In the genomic region with DNA sequence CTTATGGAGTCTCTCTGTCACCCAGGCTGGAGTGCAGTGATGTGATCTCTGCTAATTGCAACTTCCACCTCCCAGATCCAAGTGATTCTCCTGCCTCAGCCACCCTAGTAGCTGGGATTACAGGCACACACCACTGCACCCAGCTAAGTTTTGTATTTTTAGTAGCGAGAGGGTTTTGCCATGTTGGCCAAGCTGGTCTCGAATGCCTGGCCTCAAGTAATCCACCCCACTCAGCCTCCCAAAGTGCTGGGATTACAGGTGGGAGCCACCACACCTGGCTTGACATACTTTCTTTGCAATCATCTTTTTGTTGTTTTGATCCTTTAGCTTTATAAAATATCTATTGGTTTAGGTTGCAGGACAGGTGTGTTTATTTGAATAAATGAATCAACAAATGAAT, we compare ENCODE assay signal across 20 cellular contexts. TPM values are rescaled to one million over a fixed set of nuclear protein-coding genes. Genes with fewer than 3 reads are reported as not detected.
DNase-seq lines count a peak whose midpoint lies in the region; TF ChIP-seq lines count a peak whose summit lies in the region.
"Had no signal": no experiment of that assay in that cellular context is flagged by ENCODE, and none has a peak within 500 bp of the region (broad histone marks: within the 10 kb centered on the region; RNA-seq: fewer than 3 reads in every experiment).

No MANE protein-coding gene starts in this region.

- H3K9me3 Mint-ChIP-seq in H9 = peaks cover 0 to 3% of the 10 kb centered on the region in 2 experiments; a peak in 1 of 5 replicates
- H3K9me3 Mint-ChIP-seq: activated naive CD8-positive, alpha-beta T cell treated with anti-CD3 and anti-CD28 coated beads for 36 hours; neural crest cell; stimulated activated memory B cell treated with anti-CD40 and anti-IgM and Interleukin-4, amounts not matched to agents 10 μg/mL and 1 μg/mL and 100 μg/mL, for 72 hours had no signal

- H3K27me3 Mint-ChIP-seq in H9 (ENCODE audit: low read depth) = no peaks in the 10 kb centered on the region

- H4K8ac ChIP-seq in H9 (replicated peaks; ENCODE audit: insufficient read length, low read depth, low read length) = no peak overlapping the region

- no peak overlapping the region for H2BK120ac ChIP-seq in H9 (ENCODE audit: low read depth, low read length, poor library complexity, severe bottlenecking)

- no peaks in the 10 kb centered on the region for H3K9me2 ChIP-seq in hepatocyte (replicated peaks; ENCODE audit: insufficient read depth)

- no peaks in the 10 kb centered on the region for H3K79me2 ChIP-seq in H9 (ENCODE audit: insufficient read depth, low read length)
- no peaks in the 10 kb centered on the region for H3K79me2 ChIP-seq in hepatocyte
- no peaks in the 10 kb centered on the region for H3K79me2 ChIP-seq in smooth muscle cell (ENCODE audit: low read depth)

- H3K79me1 ChIP-seq in H9 (ENCODE audit: insufficient read depth, low read depth, low read length, poor library complexity, severe bottlenecking) = no peaks in the 10 kb centered on the region

- H2BK5ac ChIP-seq in H9 (ENCODE audit: insufficient read length, low read length) = no peak overlapping the region

- H2AK5ac ChIP-seq in H9 (ENCODE audit: insufficient read length, low read length) = no peak overlapping the region

- DNase-seq in H9 (no peak), adipocyte (ENCODE audit: low read depth) (no peak), hepatocyte (ENCODE audit: low spot score) (no peak), smooth muscle cell (lab: John Stamatoyannopoulos, UW; ENCODE audit: unreplicated experiment) (no peak), NCI-H2227 treated with DMSO at 0.1 percent for 48 hours (lab: John Stamatoyannopoulos, UW) (no peak), NOMO-1 treated with DMSO at 0.1 percent for 48 hours (lab: John Stamatoyannopoulos, UW; ENCODE audit: unreplicated experiment) (no peak), COR-L47 (lab: John Stamatoyannopoulos, UW) (no peak)
- DNase-seq: activated CD8-positive, alpha-beta memory T cell treated with anti-CD3 and anti-CD28 coated beads, Interleukin-2, amount 50 U/mL, for 48 hours; activated naive CD8-positive, alpha-beta T cell treated with anti-CD3 and anti-CD28 coated beads for 36 hours; body of pancreas; Karpas-422; NCI-H2029 treated with DMSO at 0.1 percent for 48 hours; Peyer's patch; testis had no signal

- H4K20me1 ChIP-seq in H9 (ENCODE audit: control insufficient read depth, insufficient read depth, insufficient read length) (no peaks in the 10 kb centered on the region), hepatocyte (ENCODE audit: insufficient read depth, poor library complexity, severe bottlenecking) (no peaks in the 10 kb centered on the region), smooth muscle cell (ENCODE audit: low read depth) (no peaks in the 10 kb centered on the region)

- no peak overlapping the region for H3K14ac ChIP-seq in H9 (ENCODE audit: insufficient read depth, low read length)

- H3K4me3 Mint-ChIP-seq in H9 = no peak overlapping the region
- H3K4me3 Mint-ChIP-seq: activated naive CD8-positive, alpha-beta T cell treated with anti-CD3 and anti-CD28 coated beads for 36 hours; neural crest cell; stimulated activated memory B cell treated with anti-CD40 and anti-IgM and Interleukin-4, amounts not matched to agents 10 μg/mL and 1 μg/mL and 100 μg/mL, for 72 hours had no signal

- peaks cover 26% of the 10 kb centered on the region for H3F3A ChIP-seq in smooth muscle cell (ENCODE audit: low read depth)

- no peak overlapping the region for H2BK15ac ChIP-seq in H9 (ENCODE audit: low read depth, low read length)

- H2AFZ ChIP-seq in H9 (ENCODE audit: low read length) = no peak overlapping the region
- H2AFZ ChIP-seq in hepatocyte = no peak overlapping the region
- H2AFZ ChIP-seq in smooth muscle cell (ENCODE audit: low read depth) = no peak overlapping the region

- H4K91ac ChIP-seq in H9 (ENCODE audit: insufficient read length, low read depth, low read length) = no peak overlapping the region

- H3K9me3 ChIP-seq in H9 (ENCODE audit: control insufficient read depth, low read depth, low read length) (no peaks in the 10 kb centered on the region), adipocyte (ENCODE audit: control insufficient read depth, low read length) (no peaks in the 10 kb centered on the region), hepatocyte (ENCODE audit: low read depth) (no peaks in the 10 kb centered on the region), smooth muscle cell (replicated peaks; ENCODE audit: low read depth) (no peaks in the 10 kb centered on the region)
- H3K9me3 ChIP-seq: body of pancreas, Peyer's patch, prostate gland, testis had no signal

- H2BK20ac ChIP-seq in H9 (ENCODE audit: low read depth, low read length, poor library complexity, severe bottlenecking) = no peak overlapping the region

- H3K27ac ChIP-seq in H9 (ENCODE audit: insufficient read length, low read depth, low read length) (no peak overlapping the region), hepatocyte (peak overlapping the region; percentile 72), smooth muscle cell (ENCODE audit: low read depth) (peak overlapping the region; percentile 97)
- H3K27ac ChIP-seq: Peyer's patch, prostate gland, VCaP had no signal

- no peaks in the 10 kb centered on the region for H3K27me3 ChIP-seq in H9 (ENCODE audit: insufficient read depth, low read length)
- H3K27me3 ChIP-seq in adipocyte (replicated peaks; ENCODE audit: control insufficient read depth, insufficient read depth, low read length) = no peaks in the 10 kb centered on the region
- no peaks in the 10 kb centered on the region for H3K27me3 ChIP-seq in hepatocyte
- no peaks in the 10 kb centered on the region for H3K27me3 ChIP-seq in smooth muscle cell (ENCODE audit: low read depth)
- H3K27me3 ChIP-seq: body of pancreas, Peyer's patch, testis had no signal

- no peak overlapping the region for H3K4me3 ChIP-seq in adipocyte (ENCODE audit: low read length)
- H3K4me3 ChIP-seq in hepatocyte = no peak overlapping the region
- no peak overlapping the region for H3K4me3 ChIP-seq in smooth muscle cell
- H3K4me3 ChIP-seq: body of pancreas, Peyer's patch, prostate gland, skin epidermis, testis had no signal

- peak overlapping the region in 2 of 3 experiments; percentile 33 to 51; a peak in 2 of 7 replicates for H3K27ac Mint-ChIP-seq in H9
- H3K27ac Mint-ChIP-seq: activated naive CD8-positive, alpha-beta T cell treated with anti-CD3 and anti-CD28 coated beads for 36 hours; stimulated activated memory B cell treated with anti-CD40 and anti-IgM and Interleukin-4, amounts not matched to agents 10 μg/mL and 1 μg/mL and 100 μg/mL, for 72 hours had no signal

- H2BK12ac ChIP-seq in H9 (ENCODE audit: insufficient read length, low read depth, low read length) = no peak overlapping the region

- TF ChIP-seq CTCF in H9 (conservative IDR thresholded peaks at IDR 0.05) = no peak
- no peak for TF ChIP-seq CTCF in hepatocyte (IDR thresholded peaks at IDR 0.05; ENCODE audit: poor library complexity)
- no peak for TF ChIP-seq CTCF in smooth muscle cell (IDR thresholded peaks at IDR 0.05; ENCODE audit: borderline replicate concordance, insufficient read depth, poor library complexity, severe bottlenecking)

- H3K9ac ChIP-seq in H9 (ENCODE audit: extremely low read depth, insufficient read length, low read length) = no peak overlapping the region
- peak overlapping the region; percentile 18 for H3K9ac ChIP-seq in adipocyte (ENCODE audit: low read length)
- peak overlapping the region; percentile 41 for H3K9ac ChIP-seq in smooth muscle cell (ENCODE audit: low read depth)

- H3K4me2 ChIP-seq in H9 (ENCODE audit: insufficient read depth, insufficient read length, low read length) = no peak overlapping the region
- no peak overlapping the region for H3K4me2 ChIP-seq in hepatocyte
- H3K4me2 ChIP-seq in smooth muscle cell = no peak overlapping the region

- peaks cover 0 to 12% (median 7%) of the 10 kb centered on the region in 3 experiments; a peak in 5 of 7 replicates for H3K36me3 Mint-ChIP-seq in H9 (ENCODE audit: insufficient read depth in 1 of 3, low read depth in 3 of 3)
- H3K36me3 Mint-ChIP-seq: activated naive CD8-positive, alpha-beta T cell treated with anti-CD3 and anti-CD28 coated beads for 36 hours; stimulated activated memory B cell treated with anti-CD40 and anti-IgM and Interleukin-4, amounts not matched to agents 10 μg/mL and 1 μg/mL and 100 μg/mL, for 72 hours had no signal

- no peaks in the 10 kb centered on the region for H3K23me2 ChIP-seq in H9 (ENCODE audit: insufficient read length, low read depth, low read length, poor library complexity, severe bottlenecking)

- WGBS in H9 (ENCODE audit: extremely low coverage, insufficient read length, low lambda C conversion rate) = no CpG with 5 or more reads among the region's 2 CpGs
- WGBS in hepatocyte (ENCODE audit: low lambda C conversion rate, missing lambda C conversion rate) = 95% methylated on average over 2 of the region's 2 CpGs
- 96% methylated on average over 2 of the region's 2 CpGs for WGBS in smooth muscle cell (ENCODE audit: low lambda C conversion rate)

- H3T11ph ChIP-seq in H9 (ENCODE audit: low read length) = no peak overlapping the region

- no peak overlapping the region for H4K5ac ChIP-seq in H9 (ENCODE audit: insufficient read length, low read depth, low read length)

- H3K56ac ChIP-seq in H9 (ENCODE audit: insufficient read length, low read depth, low read length) = no peak overlapping the region

- no peak overlapping the region for H3K4ac ChIP-seq in H9 (ENCODE audit: low read depth, low read length)

- no peak overlapping the region for H3K23ac ChIP-seq in H9 (ENCODE audit: insufficient read length, low read depth, low read length)

- H3K4me1 Mint-ChIP-seq in H9 = peaks cover 49 to 55% of the 10 kb centered on the region in 2 experiments
- H3K4me1 Mint-ChIP-seq: stimulated activated memory B cell treated with anti-CD40 and anti-IgM and Interleukin-4, amounts not matched to agents 10 μg/mL and 1 μg/mL and 100 μg/mL, for 72 hours had no signal

- H3K4me1 ChIP-seq in H9 (ENCODE audit: insufficient read depth, low read length) (peaks cover 6% of the 10 kb centered on the region; the same call in 1 of the 2 replicates), adipocyte (ENCODE audit: control insufficient read depth, insufficient read depth, low read length) (peaks cover 32% of the 10 kb centered on the region), hepatocyte (ENCODE audit: insufficient read depth) (peaks cover 10% of the 10 kb centered on the region), smooth muscle cell (ENCODE audit: low read depth) (peaks cover 25% of the 10 kb centered on the region)
- H3K4me1 ChIP-seq: Peyer's patch, prostate gland, testis had no signal

- H3K36me3 ChIP-seq in adipocyte (ENCODE audit: control insufficient read depth, insufficient read depth, low read length, severe bottlenecking) (no peaks in the 10 kb centered on the region), hepatocyte (replicated peaks; ENCODE audit: insufficient read depth, low read depth) (no peaks in the 10 kb centered on the region), smooth muscle cell (ENCODE audit: low read depth) (no peaks in the 10 kb centered on the region)
- H3K36me3 ChIP-seq: Peyer's patch, prostate gland had no signal

- no peak overlapping the region for H3K18ac ChIP-seq in H9 (ENCODE audit: insufficient read length, low read depth, low read length)

RNA-seq across cellular contexts. Expression of gene KCNE4, which starts 9.7 kb away (rescaled TPM):
- 0.20 and 0.24 TPM in 2 replicates for total RNA-seq in H9 (2021)
- 51.0 and 54.6 TPM in 2 replicates for total RNA-seq in hepatocyte
- 47.1 and 51.4 TPM in 2 replicates for polyA plus RNA-seq in hepatocyte
- 36.7 and 52.8 TPM in 2 replicates for total RNA-seq in smooth muscle cell
- 39.6 and 67.5 TPM in 2 replicates for polyA plus RNA-seq in smooth muscle cell
- total RNA-seq: activated naive CD8-positive, alpha-beta T cell treated with anti-CD3 and anti-CD28 coated beads for 36 hours; T-helper 2 cell treated with Interferon-gamma antibody and Interleukin-4, amounts not matched to agents 100 ng/mL and 5 ng/mL, for 36 hours had no signal

Comparison
In these comparisons a context has a peak if more than half of its experiments do, and no peak if none do; other contexts are left out.
1. RNA of gene KCNE4, which starts 9.7 kb away (total RNA-seq): 51.0 to 54.6 TPM in hepatocyte and 36.7 to 52.8 TPM in smooth muscle cell; 0.20 to 0.24 TPM in H9; every median in the first group is over 10 times any median in the second.